8 cellular contexts compared by ENCODE assay signal in the genomic region with DNA sequence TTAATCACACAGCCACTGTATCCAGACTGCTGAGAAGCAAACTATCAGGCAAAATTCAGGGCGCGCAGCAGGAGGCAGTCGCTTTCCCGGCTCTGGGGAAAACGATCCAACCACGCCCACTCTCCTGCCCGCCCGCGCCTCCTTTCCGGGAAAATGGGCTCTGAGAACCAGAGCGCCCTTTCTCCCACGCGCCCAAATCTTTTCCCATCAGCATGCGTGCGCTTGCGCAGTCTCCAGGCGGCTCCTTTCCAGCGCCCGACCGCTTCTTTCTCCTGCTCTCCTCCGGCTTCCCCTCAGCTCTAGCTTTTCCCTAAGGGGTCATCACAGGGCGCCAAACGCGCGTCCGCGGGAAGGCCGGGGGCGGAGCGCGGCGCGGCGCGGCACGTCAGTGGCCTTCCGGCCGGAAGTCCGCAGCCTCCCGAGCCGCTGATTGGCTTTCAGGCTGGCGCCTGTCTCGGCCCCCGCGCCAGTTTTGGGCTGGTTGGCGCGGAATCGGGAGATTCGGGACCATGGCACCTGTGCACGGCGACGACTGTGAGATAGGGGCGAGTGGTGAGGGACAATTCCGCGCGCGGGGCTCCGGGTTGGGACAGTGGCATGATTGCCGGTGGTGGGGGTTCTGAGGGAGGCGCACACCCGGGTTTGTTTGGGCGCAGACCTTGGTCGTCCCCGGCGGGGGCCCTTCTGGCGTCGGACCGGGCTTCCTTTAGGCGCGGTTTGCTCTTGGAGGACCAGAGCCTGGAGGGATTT. TPM values are rescaled to one million over a fixed set of nuclear protein-coding genes. Genes with fewer than 3 reads are reported as not detected.
DNase-seq lines count a peak whose midpoint lies in the region; ATAC-seq and TF ChIP-seq lines count a peak whose summit lies in the region.

A gene with protein sequence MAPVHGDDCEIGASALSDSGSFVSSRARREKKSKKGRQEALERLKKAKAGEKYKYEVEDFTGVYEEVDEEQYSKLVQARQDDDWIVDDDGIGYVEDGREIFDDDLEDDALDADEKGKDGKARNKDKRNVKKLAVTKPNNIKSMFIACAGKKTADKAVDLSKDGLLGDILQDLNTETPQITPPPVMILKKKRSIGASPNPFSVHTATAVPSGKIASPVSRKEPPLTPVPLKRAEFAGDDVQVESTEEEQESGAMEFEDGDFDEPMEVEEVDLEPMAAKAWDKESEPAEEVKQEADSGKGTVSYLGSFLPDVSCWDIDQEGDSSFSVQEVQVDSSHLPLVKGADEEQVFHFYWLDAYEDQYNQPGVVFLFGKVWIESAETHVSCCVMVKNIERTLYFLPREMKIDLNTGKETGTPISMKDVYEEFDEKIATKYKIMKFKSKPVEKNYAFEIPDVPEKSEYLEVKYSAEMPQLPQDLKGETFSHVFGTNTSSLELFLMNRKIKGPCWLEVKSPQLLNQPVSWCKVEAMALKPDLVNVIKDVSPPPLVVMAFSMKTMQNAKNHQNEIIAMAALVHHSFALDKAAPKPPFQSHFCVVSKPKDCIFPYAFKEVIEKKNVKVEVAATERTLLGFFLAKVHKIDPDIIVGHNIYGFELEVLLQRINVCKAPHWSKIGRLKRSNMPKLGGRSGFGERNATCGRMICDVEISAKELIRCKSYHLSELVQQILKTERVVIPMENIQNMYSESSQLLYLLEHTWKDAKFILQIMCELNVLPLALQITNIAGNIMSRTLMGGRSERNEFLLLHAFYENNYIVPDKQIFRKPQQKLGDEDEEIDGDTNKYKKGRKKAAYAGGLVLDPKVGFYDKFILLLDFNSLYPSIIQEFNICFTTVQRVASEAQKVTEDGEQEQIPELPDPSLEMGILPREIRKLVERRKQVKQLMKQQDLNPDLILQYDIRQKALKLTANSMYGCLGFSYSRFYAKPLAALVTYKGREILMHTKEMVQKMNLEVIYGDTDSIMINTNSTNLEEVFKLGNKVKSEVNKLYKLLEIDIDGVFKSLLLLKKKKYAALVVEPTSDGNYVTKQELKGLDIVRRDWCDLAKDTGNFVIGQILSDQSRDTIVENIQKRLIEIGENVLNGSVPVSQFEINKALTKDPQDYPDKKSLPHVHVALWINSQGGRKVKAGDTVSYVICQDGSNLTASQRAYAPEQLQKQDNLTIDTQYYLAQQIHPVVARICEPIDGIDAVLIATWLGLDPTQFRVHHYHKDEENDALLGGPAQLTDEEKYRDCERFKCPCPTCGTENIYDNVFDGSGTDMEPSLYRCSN (N-terminal part only) (plus strand): TSS at position 466 of the 750 bp plus-strand sequence. CDS start 44 bp downstream, at position 510.

- no peaks in the 10 kb centered on the region for H3K27me3 ChIP-seq in mucosa of stomach (ENCODE audit: control insufficient read depth, insufficient read depth, low read length)

- ATAC-seq in GM21717 (IDR thresholded peaks at IDR 0.05; ENCODE audit: unreplicated experiment), result peak; percentile 91
- peak; percentile 98 for ATAC-seq in esophagus mucosa

- no peaks in the 10 kb centered on the region for H3K9me3 ChIP-seq in mucosa of stomach (ENCODE audit: control insufficient read depth, low read length)

- peak within 1 kb of the TSS; percentile 72 for H3K4me3 ChIP-seq in Jurkat, Clone E6-1 (ENCODE audit: low read length)
- peak within 1 kb of the TSS; percentile 31 for H3K4me3 ChIP-seq in mucosa of stomach (ENCODE audit: low read length)

- H3K4me1 ChIP-seq in mucosa of stomach (ENCODE audit: control insufficient read depth, insufficient read depth, low read length), result no peaks in the 10 kb centered on the region

- peak within 1 kb of the TSS; percentile 82 for H3K9ac ChIP-seq in mucosa of stomach (ENCODE audit: low read length)

- DNase-seq in DMS53 treated with DMSO at 0.1 percent for 48 hours (lab: John Stamatoyannopoulos, UW; ENCODE audit: unreplicated experiment), result peak; percentile 92
- peak; percentile 88 for DNase-seq in Jurkat, Clone E6-1 (ENCODE audit: low read depth, low spot score)
- peak; percentile 83 to 88 for DNase-seq in activated T-cell treated with anti-CD3 and anti-CD28 coated beads, Interleukin-2, amount 50 U/mL, for 48 hours
- DNase-seq in stimulated activated CD8-positive, alpha-beta memory T cell treated with anti-CD3 and anti-CD28 coated beads, Interleukin-4, amount 100 ng/mL, for 48 hours, result peak; percentile 85

- H3K36me3 ChIP-seq in mucosa of stomach (ENCODE audit: control insufficient read depth, insufficient read depth, low read length), result no peaks in the 10 kb centered on the region

TF ChIP-seq in PFSK-1, 5 proteins besides CTCF, POLR2A, EP300 and RAD21:
- TF ChIP-seq, protein P1, sequence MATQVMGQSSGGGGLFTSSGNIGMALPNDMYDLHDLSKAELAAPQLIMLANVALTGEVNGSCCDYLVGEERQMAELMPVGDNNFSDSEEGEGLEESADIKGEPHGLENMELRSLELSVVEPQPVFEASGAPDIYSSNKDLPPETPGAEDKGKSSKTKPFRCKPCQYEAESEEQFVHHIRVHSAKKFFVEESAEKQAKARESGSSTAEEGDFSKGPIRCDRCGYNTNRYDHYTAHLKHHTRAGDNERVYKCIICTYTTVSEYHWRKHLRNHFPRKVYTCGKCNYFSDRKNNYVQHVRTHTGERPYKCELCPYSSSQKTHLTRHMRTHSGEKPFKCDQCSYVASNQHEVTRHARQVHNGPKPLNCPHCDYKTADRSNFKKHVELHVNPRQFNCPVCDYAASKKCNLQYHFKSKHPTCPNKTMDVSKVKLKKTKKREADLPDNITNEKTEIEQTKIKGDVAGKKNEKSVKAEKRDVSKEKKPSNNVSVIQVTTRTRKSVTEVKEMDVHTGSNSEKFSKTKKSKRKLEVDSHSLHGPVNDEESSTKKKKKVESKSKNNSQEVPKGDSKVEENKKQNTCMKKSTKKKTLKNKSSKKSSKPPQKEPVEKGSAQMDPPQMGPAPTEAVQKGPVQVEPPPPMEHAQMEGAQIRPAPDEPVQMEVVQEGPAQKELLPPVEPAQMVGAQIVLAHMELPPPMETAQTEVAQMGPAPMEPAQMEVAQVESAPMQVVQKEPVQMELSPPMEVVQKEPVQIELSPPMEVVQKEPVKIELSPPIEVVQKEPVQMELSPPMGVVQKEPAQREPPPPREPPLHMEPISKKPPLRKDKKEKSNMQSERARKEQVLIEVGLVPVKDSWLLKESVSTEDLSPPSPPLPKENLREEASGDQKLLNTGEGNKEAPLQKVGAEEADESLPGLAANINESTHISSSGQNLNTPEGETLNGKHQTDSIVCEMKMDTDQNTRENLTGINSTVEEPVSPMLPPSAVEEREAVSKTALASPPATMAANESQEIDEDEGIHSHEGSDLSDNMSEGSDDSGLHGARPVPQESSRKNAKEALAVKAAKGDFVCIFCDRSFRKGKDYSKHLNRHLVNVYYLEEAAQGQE (IDR thresholded peaks at IDR 0.05; ENCODE audit: insufficient read depth in 1 of 2, low read depth in 2 of 2, low read length in 2 of 2), result no peak
- TF ChIP-seq FOXP2 (optimal IDR thresholded peaks at IDR 0.05; ENCODE audit: borderline replicate concordance, extremely low read depth, extremely low read length, insufficient read depth) (peak; percentile 43), SIN3A (IDR thresholded peaks at IDR 0.05; ENCODE audit: borderline replicate concordance, insufficient read depth, low read length) (no peak), POLR2AphosphoS5 (IDR thresholded peaks at IDR 0.05; ENCODE audit: low read depth, low read length) (peak; percentile 40; the same call in 1 of the 2 replicates), TAF1 (IDR thresholded peaks at IDR 0.05; ENCODE audit: borderline replicate concordance, insufficient read depth, low read length) (no peak)

RNA-seq across cellular contexts. Expression of the gene that starts here (rescaled TPM):
- polyA plus RNA-seq in Jurkat, Clone E6-1 (2012; ENCODE audit: insufficient read depth, insufficient read length), result 19.7 TPM
- 4.8 TPM for polyA plus RNA-seq in PFSK-1 (2012; ENCODE audit: insufficient read length, low read depth)
- total RNA-seq in esophagus mucosa, result 7.7 TPM

Comparison
In these comparisons a context has a peak if more than half of its experiments do, and no peak if none do; other contexts are left out.
1. Peak in every context shown above with its lines: DNase-seq, ATAC-seq and H3K4me3 ChIP-seq.